Comparison of ENCODE assay signal across 21 cellular contexts in the genomic region with DNA sequence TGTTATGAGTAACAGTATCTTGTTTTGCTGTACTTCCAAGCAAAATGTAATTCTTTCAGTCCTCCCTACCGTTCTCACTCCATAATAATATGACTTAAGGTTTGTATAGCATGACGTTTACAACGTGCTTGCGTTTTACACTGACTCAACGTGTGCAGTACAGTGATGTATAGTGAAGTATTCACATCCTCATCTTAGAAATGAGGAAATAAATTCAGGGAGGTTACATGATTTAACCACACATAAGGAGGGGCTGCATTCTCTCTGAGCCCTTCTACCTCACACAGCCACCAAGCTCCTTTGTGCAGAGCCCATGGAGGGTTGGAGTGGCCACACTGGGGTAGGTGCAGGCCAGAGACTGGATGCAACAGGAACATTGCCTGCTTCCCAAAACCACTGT.
DNase-seq lines count a peak whose midpoint lies in the region; ATAC-seq and TF ChIP-seq lines count a peak whose summit lies in the region.
"Had no signal": no experiment of that assay in that cellular context is flagged by ENCODE, and none has a peak within 500 bp of the region (broad histone marks: within the 10 kb centered on the region; RNA-seq: fewer than 3 reads in every experiment).

No MANE protein-coding gene starts in this region.

- ATAC-seq in GM23338: peak; percentile 26; the same call in 1 of the 3 replicates
- peak; percentile 32 for ATAC-seq in central memory CD8-positive, alpha-beta T cell (replicated peaks; ENCODE audit: extremely low read depth, poor library complexity, severe bottlenecking)
- peak; percentile 79 for ATAC-seq in naive thymus-derived CD4-positive, alpha-beta T cell
- ATAC-seq in GM21423 (IDR thresholded peaks at IDR 0.05; ENCODE audit: unreplicated experiment): no peak
- no peak for ATAC-seq in left ventricle myocardium superior
- no peak for ATAC-seq in GM21529 (IDR thresholded peaks at IDR 0.05; ENCODE audit: unreplicated experiment)
- ATAC-seq: PC-3, SK-N-SH treated with all-trans-retinoic acid at 6 μM for 48 hours had no signal

- no peak overlapping the region for H3K9ac ChIP-seq in endodermal cell (ENCODE audit: extremely low read depth, low read length, poor library complexity, severe bottlenecking)

- DNase-seq in GM23338 (ENCODE audit: low spot score): no peak
- DNase-seq in MV-4-11 (lab: John Stamatoyannopoulos, UW): peak; percentile 51
- no peak for DNase-seq in central memory CD8-positive, alpha-beta T cell (ENCODE audit: low spot score in 2 of 2)
- no peak for DNase-seq in naive thymus-derived CD4-positive, alpha-beta T cell
- no peak for DNase-seq in left ventricle myocardium superior
- DNase-seq in endodermal cell: no peak
- DNase-seq: ACHN, C1 segment of cervical spinal cord, DMS79 treated with DMSO at 0.1 percent for 48 hours, HCEC 1CT, NCI-H1417 treated with DMSO at 0.1 percent for 48 hours, NCI-H187 treated with DMSO at 0.1 percent for 48 hours, NCI-H2227 treated with DMSO at 0.1 percent for 48 hours, NCI-H510A treated with DMSO at 0.1 percent for 48 hours, NCI-H774, PC-3, SIG-M5 had no signal

- H3K9me3 ChIP-seq in naive thymus-derived CD4-positive, alpha-beta T cell (ENCODE audit: control insufficient read depth in 2 of 3, low read length in 3 of 3): no peaks in the 10 kb centered on the region
- no peaks in the 10 kb centered on the region for H3K9me3 ChIP-seq in endodermal cell (ENCODE audit: control insufficient read depth, low read length)

- H3K27me3 Mint-ChIP-seq in GM23338 (ENCODE audit: insufficient read depth, low read depth, poor library complexity): peaks cover 5% of the 10 kb centered on the region
- no peaks in the 10 kb centered on the region for H3K27me3 Mint-ChIP-seq in central memory CD8-positive, alpha-beta T cell
- H3K27me3 Mint-ChIP-seq in naive thymus-derived CD4-positive, alpha-beta T cell: no peaks in the 10 kb centered on the region
- H3K27me3 Mint-ChIP-seq in endodermal cell (ENCODE audit: insufficient read depth): no peaks in the 10 kb centered on the region

- intact Hi-C loops in naive thymus-derived CD4-positive, alpha-beta T cell (cut with micrococcal nuclease): no loop called here
- intact Hi-C loops in left ventricle myocardium superior (cut with micrococcal nuclease): no loop called here

- H3K36me3 ChIP-seq in GM23338 (ENCODE audit: insufficient read depth) (no peaks in the 10 kb centered on the region), endodermal cell (ENCODE audit: control insufficient read depth, insufficient read depth, low read length) (peaks cover 62% of the 10 kb centered on the region)
- H3K36me3 ChIP-seq in naive thymus-derived CD4-positive, alpha-beta T cell (ENCODE audit: control insufficient read depth in 2 of 3, insufficient read depth in 3 of 3, low read length in 3 of 3): no peaks in the 10 kb centered on the region

- H4K20me1 ChIP-seq in GM23338 (replicated peaks; ENCODE audit: insufficient read depth): no peaks in the 10 kb centered on the region

- H3K4me3 Mint-ChIP-seq in GM23338: no peak overlapping the region
- H3K4me3 Mint-ChIP-seq in central memory CD8-positive, alpha-beta T cell: no peak overlapping the region
- no peak overlapping the region for H3K4me3 Mint-ChIP-seq in naive thymus-derived CD4-positive, alpha-beta T cell
- H3K4me3 Mint-ChIP-seq in endodermal cell: no peak overlapping the region

- no peaks in the 10 kb centered on the region for H3F3A ChIP-seq in GM23338 (replicated peaks; ENCODE audit: low read depth)

- H3K4me1 Mint-ChIP-seq in GM23338 (no peaks in the 10 kb centered on the region), endodermal cell (peaks cover 5% of the 10 kb centered on the region)
- peaks cover 5% of the 10 kb centered on the region for H3K4me1 Mint-ChIP-seq in central memory CD8-positive, alpha-beta T cell
- peaks cover 0 to 5% (median 0%) of the 10 kb centered on the region in 7 donors for H3K4me1 Mint-ChIP-seq in naive thymus-derived CD4-positive, alpha-beta T cell

- POLR2A ChIA-PET in naive thymus-derived CD4-positive, alpha-beta T cell (lab: Charles Lee): no interaction called here

- H2AFZ ChIP-seq in GM23338: no peak overlapping the region

- H3K79me2 ChIP-seq in GM23338 (replicated peaks; ENCODE audit: insufficient read depth): no peaks in the 10 kb centered on the region

- no peak overlapping the region for H3K4me2 ChIP-seq in GM23338

- no peaks in the 10 kb centered on the region for H3K4me1 ChIP-seq in GM23338 (ENCODE audit: insufficient read depth)
- H3K4me1 ChIP-seq in naive thymus-derived CD4-positive, alpha-beta T cell (ENCODE audit: control insufficient read depth in 2 of 2, insufficient read depth in 2 of 2, low read length in 2 of 2): no peaks in the 10 kb centered on the region
- H3K4me1 ChIP-seq in endodermal cell (ENCODE audit: control insufficient read depth, insufficient read depth, low read length): no peaks in the 10 kb centered on the region

- H3K9me3 Mint-ChIP-seq in GM23338: no peaks in the 10 kb centered on the region
- peaks cover 5% of the 10 kb centered on the region for H3K9me3 Mint-ChIP-seq in central memory CD8-positive, alpha-beta T cell
- no peaks in the 10 kb centered on the region for H3K9me3 Mint-ChIP-seq in naive thymus-derived CD4-positive, alpha-beta T cell
- H3K9me3 Mint-ChIP-seq in endodermal cell: no peaks in the 10 kb centered on the region

- no peak overlapping the region for H3K4me3 ChIP-seq in GM23338
- H3K4me3 ChIP-seq in naive thymus-derived CD4-positive, alpha-beta T cell (ENCODE audit: low read length): no peak overlapping the region
- H3K4me3 ChIP-seq in endodermal cell (ENCODE audit: low read length): no peak overlapping the region

- no peak overlapping the region for H3K27ac Mint-ChIP-seq in GM23338
- H3K27ac Mint-ChIP-seq in central memory CD8-positive, alpha-beta T cell (ENCODE audit: low read depth): no peak overlapping the region
- no peak overlapping the region for H3K27ac Mint-ChIP-seq in naive thymus-derived CD4-positive, alpha-beta T cell
- H3K27ac Mint-ChIP-seq in endodermal cell: no peak overlapping the region

- no peaks in the 10 kb centered on the region for H3K27me3 ChIP-seq in GM23338 (ENCODE audit: insufficient read depth)
- no peaks in the 10 kb centered on the region for H3K27me3 ChIP-seq in naive thymus-derived CD4-positive, alpha-beta T cell (ENCODE audit: control insufficient read depth in 2 of 2, insufficient read depth in 2 of 2, low read length in 2 of 2)
- H3K27me3 ChIP-seq in endodermal cell (ENCODE audit: control insufficient read depth, insufficient read depth, low read length, poor library complexity, severe bottlenecking): no peaks in the 10 kb centered on the region

- TF ChIP-seq CTCF in GM23338 (conservative IDR thresholded peaks at IDR 0.05; ENCODE audit: low read depth in 2 of 2) (no peak), endodermal cell (conservative IDR thresholded peaks at IDR 0.05) (no peak)

- H3K36me3 Mint-ChIP-seq in GM23338 (ENCODE audit: low read depth) (peaks cover 46% of the 10 kb centered on the region), endodermal cell (ENCODE audit: low read depth) (peaks cover 35% of the 10 kb centered on the region)
- H3K36me3 Mint-ChIP-seq in central memory CD8-positive, alpha-beta T cell (ENCODE audit: insufficient read depth): peaks cover 1% of the 10 kb centered on the region
- peaks cover 0 to 26% (median 19%) of the 10 kb centered on the region in 5 donors for H3K36me3 Mint-ChIP-seq in naive thymus-derived CD4-positive, alpha-beta T cell

- WGBS in endodermal cell (ENCODE audit: insufficient coverage in 1 of 2, insufficient read length in 1 of 2), 2 experiments: 93 to 100% methylated on average over 3 to 4 of the region's 5 CpGs

- H3K9me2 ChIP-seq in GM23338 (ENCODE audit: insufficient read depth): no peaks in the 10 kb centered on the region

- H3K27ac ChIP-seq in GM23338 (ENCODE audit: low read depth) (peak overlapping the region; percentile 39; the same call in 1 of the 2 replicates), endodermal cell (ENCODE audit: low read depth, low read length) (no peak overlapping the region)
- H3K27ac ChIP-seq in naive thymus-derived CD4-positive, alpha-beta T cell (ENCODE audit: low read depth, low read length): no peak overlapping the region
- H3K27ac ChIP-seq: RWPE1 had no signal

- CTCF ChIA-PET in naive thymus-derived CD4-positive, alpha-beta T cell (lab: Charles Lee): no interaction called here

TF ChIP-seq in GM23338, 12 proteins besides CTCF, POLR2A, EP300 and RAD21:
- TF ChIP-seq STAT1 (IDR thresholded peaks at IDR 0.05; ENCODE audit: unreplicated experiment): no peak

Comparison
In these comparisons a context has a peak if more than half of its experiments do, and no peak if none do; other contexts are left out.
1. ATAC-seq: peak in GM23338 (single experiment), central memory CD8-positive, alpha-beta T cell (single experiment) and naive thymus-derived CD4-positive, alpha-beta T cell (single experiment); none in GM21423 (single experiment), left ventricle myocardium superior (single experiment) and GM21529 (single experiment).